In genomic region chr2:47906261-47907096, GRCh38 we compare ENCODE assay signal across 8 cellular contexts. TPM values are rescaled to one million over a fixed set of nuclear protein-coding genes. Genes with fewer than 3 reads are reported as not detected.
A peak's percentile ranks its signal among the peaks of the same experiment; 100 is the strongest.
DNase-seq lines count a peak whose midpoint lies in the region; ATAC-seq and TF ChIP-seq lines count a peak whose summit lies in the region.

Gene FBXO11 (minus strand): TSS chr2:47906498. CDS start chr2:47905720, 778 bp downstream.

- peak within 1 kb of the TSS; percentile 59; the same call in 2 of the 3 replicates for H2BK15ac ChIP-seq in IMR-90 (ENCODE audit: low read depth, low read length)

- in situ Hi-C loops in IMR-90 (cut with MboI; ENCODE audit: low sequenced_read_pairs), result no loop called here

- H3K36me3 ChIP-seq in IMR-90 (ENCODE audit: control insufficient read depth, insufficient read depth, low read length) (no peaks in the 10 kb centered on the region), OCI-LY7 (ENCODE audit: insufficient read depth, low read length) (no peaks in the 10 kb centered on the region)

- DNase-seq in DMS153 (lab: John Stamatoyannopoulos, UW), result peak; percentile 97
- peak; percentile 98 for DNase-seq in IMR-90
- DNase-seq in OCI-LY7 (ENCODE audit: low spot score), result peak; percentile 99
- peak; percentile 92 for DNase-seq in activated T-cell treated with anti-CD3 and anti-CD28 coated beads for 1 hour (ENCODE audit: low read depth)
- DNase-seq in epidermal melanocyte (ENCODE audit: insufficient read length, low spot score), result peak; percentile 84
- DNase-seq in middle frontal gyrus (ENCODE audit: extremely low spot score, low spot score), result peak; percentile 91
- DNase-seq in stimulated activated CD8-positive, alpha-beta memory T cell treated with anti-CD3 and anti-CD28 coated beads, Interleukin-2, amount 100 ng/mL, for 48 hours (ENCODE audit: low read depth in 2 of 2), result peak; percentile 83 to 88

- H3K27me3 ChIP-seq in IMR-90 (ENCODE audit: control insufficient read depth, insufficient read depth, low read length), result no peaks in the 10 kb centered on the region

- H3K4me1 ChIP-seq in IMR-90 (ENCODE audit: control insufficient read depth, insufficient read depth, low read length) (no peaks in the 10 kb centered on the region), OCI-LY7 (ENCODE audit: insufficient read depth, low read length, poor library complexity, severe bottlenecking) (peaks cover 31% of the 10 kb centered on the region)

- H3K79me2 ChIP-seq in OCI-LY7 (ENCODE audit: insufficient read depth, low read depth, low read length), result peaks cover 36% of the 10 kb centered on the region

- peak within 1 kb of the TSS; percentile 74 for H3K9ac ChIP-seq in IMR-90 (ENCODE audit: low read depth, low read length)

- peak; percentile 98 for TF ChIP-seq POLR2A in IMR-90 (IDR thresholded peaks at IDR 0.05; ENCODE audit: low read depth, low read length)

- no peaks in the 10 kb centered on the region for H3K9me2 ChIP-seq in OCI-LY7 (ENCODE audit: insufficient read depth, low read length)

- CTCF ChIA-PET in IMR-90 (lab: Yijun Ruan, JAX) (interaction anchor here (1.2 kb wide), 3 partner anchors 10 to 196 kb away, joined by 3 to 4 read pairs (median 4); no protein-coding TSS in a partner anchor), OCI-LY7 (lab: Charles Lee; ENCODE audit: unreplicated experiment) (interaction anchor here (0.6 kb wide), 1 partner anchor 48 kb away, joined by 3 read pairs; no protein-coding TSS in a partner anchor)

- peak within 1 kb of the TSS; percentile 70 to 83 for H4K8ac ChIP-seq in IMR-90 (ENCODE audit: low read depth in 2 of 2, low read length in 2 of 2)

- peak within 1 kb of the TSS; percentile 14 for H3K18ac ChIP-seq in IMR-90 (ENCODE audit: low read depth, low read length)

- H3K4me3 ChIP-seq in IMR-90 (ENCODE audit: insufficient read depth, low read depth, low read length) (peak within 1 kb of the TSS; percentile 96), OCI-LY7 (ENCODE audit: low read depth, low read length, poor library complexity, severe bottlenecking) (peak within 1 kb of the TSS; percentile 93)

- H2AK5ac ChIP-seq in IMR-90 (ENCODE audit: low read depth, low read length), result 0 out of 2 replicates have a peak within 1 kb of the TSS, but pooled peaks have one; percentile 40

- H4K20me1 ChIP-seq in IMR-90 (ENCODE audit: insufficient read depth, low read length) (peaks cover 36% of the 10 kb centered on the region), OCI-LY7 (ENCODE audit: insufficient read depth, low read length) (peaks cover 30% of the 10 kb centered on the region)

- H4K5ac ChIP-seq in IMR-90 (ENCODE audit: low read depth, low read length), result peak within 1 kb of the TSS; percentile 52

- H3K27ac ChIP-seq in IMR-90 (ENCODE audit: insufficient read depth, low read length), result peak within 1 kb of the TSS; percentile 86
- H3K27ac ChIP-seq in OCI-LY7 (ENCODE audit: low read depth, low read length, poor library complexity, severe bottlenecking), result peak within 1 kb of the TSS; percentile 95

- TF ChIP-seq RAD21 in IMR-90 (IDR thresholded peaks at IDR 0.05; ENCODE audit: low read length), result peak; percentile 52

- H3K56ac ChIP-seq in IMR-90 (ENCODE audit: extremely low read depth, insufficient read depth, low read length), result peak within 1 kb of the TSS; percentile 84

- H3K9me1 ChIP-seq in IMR-90 (ENCODE audit: insufficient read depth, low read length), result no peaks in the 10 kb centered on the region; the same call in 1 of the 2 replicates

- dilution Hi-C loops in IMR-90 (cut with HindIII; ENCODE audit: low sequenced_read_pairs, unreplicated experiment), result no loop called here

- H2AK9ac ChIP-seq in IMR-90 (replicated peaks; ENCODE audit: low read depth, low read length, poor library complexity), result peak within 1 kb of the TSS; percentile 90

- H3K79me1 ChIP-seq in IMR-90 (ENCODE audit: low read depth in 1 of 2, low read length in 2 of 2), result peaks cover 3 to 4% of the 10 kb centered on the region in 2 experiments; a peak in 1 of 4 replicates

- peak within 1 kb of the TSS; percentile 60 for H3K4me2 ChIP-seq in IMR-90 (ENCODE audit: low read depth, low read length)
- peak within 1 kb of the TSS; percentile 96 for H3K4me2 ChIP-seq in OCI-LY7 (ENCODE audit: low read length)

- peak within 1 kb of the TSS; percentile 64 for H3K4ac ChIP-seq in IMR-90 (ENCODE audit: low read depth, low read length)

- H2BK5ac ChIP-seq in IMR-90 (ENCODE audit: low read depth, low read length, poor library complexity, severe bottlenecking), result peak within 1 kb of the TSS; percentile 56

- TF ChIP-seq CTCF in IMR-90 (conservative IDR thresholded peaks at IDR 0.05; ENCODE audit: low read depth, low read length) (peak; percentile 76), OCI-LY7 (conservative IDR thresholded peaks at IDR 0.05; ENCODE audit: low read length) (peak; percentile 82)

- H2BK20ac ChIP-seq in IMR-90 (ENCODE audit: low read depth, low read length), result peak within 1 kb of the TSS; percentile 2; the same call in 1 of the 2 replicates

- peak within 1 kb of the TSS; percentile 95 for H2AFZ ChIP-seq in IMR-90 (replicated peaks; ENCODE audit: low read length, poor library complexity)
- peak within 1 kb of the TSS; percentile 69 for H2AFZ ChIP-seq in OCI-LY7 (ENCODE audit: low read length)

- intact Hi-C loops in IMR-90 (cut with micrococcal nuclease) (loop anchor here (1.0 to 2.0 kb wide), 2 partner anchors 200 to 514 kb away; no protein-coding TSS in a partner anchor), OCI-LY7 (cut with micrococcal nuclease; ENCODE audit: unreplicated experiment) (loop anchor here (2.0 to 10.0 kb wide), 6 partner anchors 49 to 528 kb away; partner anchors contain the start of gene MSH6)

- H3K14ac ChIP-seq in IMR-90 (replicated peaks; ENCODE audit: low read depth, low read length), result peak within 1 kb of the TSS; percentile 75

- peak within 1 kb of the TSS; percentile 76 for H4K91ac ChIP-seq in IMR-90 (ENCODE audit: insufficient read depth, low read depth, low read length)

- no CpG with 5 or more reads among the region's 53 CpGs for WGBS in IMR-90 (ENCODE audit: extremely low coverage in 2 of 2, insufficient read length in 1 of 2), 2 experiments

- POLR2A ChIA-PET in IMR-90 (lab: Charles Lee; ENCODE audit: unreplicated experiment) (interaction anchor here (0.7 kb wide), 1 partner anchor 36 kb away, joined by 3 read pairs; no protein-coding TSS in a partner anchor), OCI-LY7 (lab: Charles Lee) (interaction anchor here (0.5 to 1.8 kb wide), 11 partner anchors 10 to 504 kb away, joined by 3 to 5 read pairs (median 3); partner anchors contain the start of gene MSH2)

- H3K9me3 ChIP-seq in IMR-90 (ENCODE audit: control insufficient read depth, insufficient read depth, low read length) (no peaks in the 10 kb centered on the region), OCI-LY7 (ENCODE audit: low read length) (no peaks in the 10 kb centered on the region)

- peak within 1 kb of the TSS; percentile 83 for H2BK120ac ChIP-seq in IMR-90 (ENCODE audit: low read depth, low read length)

- H3K23ac ChIP-seq in IMR-90 (ENCODE audit: low read depth, low read length), result peak within 1 kb of the TSS; percentile 77

- TSS peak; percentile 78 for BruUV-seq in IMR-90 (replicated peaks; lab: Mats Ljungman, UMichigan)
- BruUV-seq in OCI-LY7 (replicated peaks; lab: Mats Ljungman, UMichigan), result no TSS peak

- ATAC-seq in GM21528 (IDR thresholded peaks at IDR 0.05; ENCODE audit: low FRiP score, unreplicated experiment), result peak; percentile 87
- ATAC-seq in IMR-90 (ENCODE audit: low read depth), result peak; percentile 88

TF ChIP-seq in IMR-90, 13 proteins besides CTCF, POLR2A, EP300 and RAD21:
- TF ChIP-seq CHD1 (IDR thresholded peaks at IDR 0.05; ENCODE audit: low read depth, low read length) (peak; percentile 64; the same call in 1 of the 2 replicates), MXI1 (IDR thresholded peaks at IDR 0.05; ENCODE audit: borderline replicate concordance, low read depth, low read length) (peak; percentile 42; the same call in 1 of the 2 replicates), NFE2L2 (IDR thresholded peaks at IDR 0.05; ENCODE audit: low read depth, low read length) (no peak), MAZ (IDR thresholded peaks at IDR 0.05; ENCODE audit: borderline replicate concordance, low read depth, low read length) (peak; percentile 99), MAFK (IDR thresholded peaks at IDR 0.05; ENCODE audit: low read depth, low read length) (0 out of 2 replicates have a peak, but pooled peaks have one; percentile 0), BHLHE40 (IDR thresholded peaks at IDR 0.05; ENCODE audit: low read depth, low read length) (0 out of 2 replicates have a peak, but pooled peaks have one; percentile 15), SMC3 (IDR thresholded peaks at IDR 0.05; ENCODE audit: low read depth, low read length) (peak; percentile 48)
- TF ChIP-seq, protein P1, sequence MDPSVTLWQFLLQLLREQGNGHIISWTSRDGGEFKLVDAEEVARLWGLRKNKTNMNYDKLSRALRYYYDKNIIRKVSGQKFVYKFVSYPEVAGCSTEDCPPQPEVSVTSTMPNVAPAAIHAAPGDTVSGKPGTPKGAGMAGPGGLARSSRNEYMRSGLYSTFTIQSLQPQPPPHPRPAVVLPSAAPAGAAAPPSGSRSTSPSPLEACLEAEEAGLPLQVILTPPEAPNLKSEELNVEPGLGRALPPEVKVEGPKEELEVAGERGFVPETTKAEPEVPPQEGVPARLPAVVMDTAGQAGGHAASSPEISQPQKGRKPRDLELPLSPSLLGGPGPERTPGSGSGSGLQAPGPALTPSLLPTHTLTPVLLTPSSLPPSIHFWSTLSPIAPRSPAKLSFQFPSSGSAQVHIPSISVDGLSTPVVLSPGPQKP (IDR thresholded peaks at IDR 0.05; ENCODE audit: borderline replicate concordance, low read depth, low read length), result no peak
TF ChIP-seq in IMR-90: peak in this region for 6.

RNA-seq across cellular contexts. Expression of gene FBXO11, which starts in this region (rescaled TPM):
- total RNA-seq in IMR-90 (2012; rRNA removed) (27.1 and 32.2 TPM in 2 replicates), OCI-LY7 (2022) (72.4 and 73.2 TPM in 2 replicates)
- 21.0 and 29.6 TPM in 2 replicates for polyA plus RNA-seq in IMR-90 (2012; rRNA removed)
- 6.6 and 21.7 TPM in 2 replicates for polyA plus RNA-seq in IMR-90 (2012; cell fraction: cytosol; rRNA removed)
- polyA plus RNA-seq in IMR-90 (2012; cell fraction: nucleus; rRNA removed; ENCODE audit: low replicate concordance), result 9.6 and 93.3 TPM in 2 replicates
- total RNA-seq in OCI-LY7 (2014; rRNA removed; shearing (Covaris generic)), result 24.7 and 31.9 TPM in 2 replicates

Comparison
In these comparisons a context has a peak if more than half of its experiments do, and no peak if none do; other contexts are left out.
1. Peak in every context shown above with its lines: DNase-seq, ATAC-seq, H3K4me3 ChIP-seq and H3K27ac ChIP-seq.